8 cellular contexts compared by ENCODE assay signal in genomic region chr1:235866207-235866912, GRCh38. TPM values are rescaled to one million over a fixed set of nuclear protein-coding genes. Genes with fewer than 3 reads are reported as not detected.
DNase-seq lines count a peak whose midpoint lies in the region; ATAC-seq and TF ChIP-seq lines count a peak whose summit lies in the region.

A gene with protein sequence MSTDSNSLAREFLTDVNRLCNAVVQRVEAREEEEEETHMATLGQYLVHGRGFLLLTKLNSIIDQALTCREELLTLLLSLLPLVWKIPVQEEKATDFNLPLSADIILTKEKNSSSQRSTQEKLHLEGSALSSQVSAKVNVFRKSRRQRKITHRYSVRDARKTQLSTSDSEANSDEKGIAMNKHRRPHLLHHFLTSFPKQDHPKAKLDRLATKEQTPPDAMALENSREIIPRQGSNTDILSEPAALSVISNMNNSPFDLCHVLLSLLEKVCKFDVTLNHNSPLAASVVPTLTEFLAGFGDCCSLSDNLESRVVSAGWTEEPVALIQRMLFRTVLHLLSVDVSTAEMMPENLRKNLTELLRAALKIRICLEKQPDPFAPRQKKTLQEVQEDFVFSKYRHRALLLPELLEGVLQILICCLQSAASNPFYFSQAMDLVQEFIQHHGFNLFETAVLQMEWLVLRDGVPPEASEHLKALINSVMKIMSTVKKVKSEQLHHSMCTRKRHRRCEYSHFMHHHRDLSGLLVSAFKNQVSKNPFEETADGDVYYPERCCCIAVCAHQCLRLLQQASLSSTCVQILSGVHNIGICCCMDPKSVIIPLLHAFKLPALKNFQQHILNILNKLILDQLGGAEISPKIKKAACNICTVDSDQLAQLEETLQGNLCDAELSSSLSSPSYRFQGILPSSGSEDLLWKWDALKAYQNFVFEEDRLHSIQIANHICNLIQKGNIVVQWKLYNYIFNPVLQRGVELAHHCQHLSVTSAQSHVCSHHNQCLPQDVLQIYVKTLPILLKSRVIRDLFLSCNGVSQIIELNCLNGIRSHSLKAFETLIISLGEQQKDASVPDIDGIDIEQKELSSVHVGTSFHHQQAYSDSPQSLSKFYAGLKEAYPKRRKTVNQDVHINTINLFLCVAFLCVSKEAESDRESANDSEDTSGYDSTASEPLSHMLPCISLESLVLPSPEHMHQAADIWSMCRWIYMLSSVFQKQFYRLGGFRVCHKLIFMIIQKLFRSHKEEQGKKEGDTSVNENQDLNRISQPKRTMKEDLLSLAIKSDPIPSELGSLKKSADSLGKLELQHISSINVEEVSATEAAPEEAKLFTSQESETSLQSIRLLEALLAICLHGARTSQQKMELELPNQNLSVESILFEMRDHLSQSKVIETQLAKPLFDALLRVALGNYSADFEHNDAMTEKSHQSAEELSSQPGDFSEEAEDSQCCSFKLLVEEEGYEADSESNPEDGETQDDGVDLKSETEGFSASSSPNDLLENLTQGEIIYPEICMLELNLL (N-terminal part only) (minus strand): TSS chr1:235866906. CDS start chr1:235830417, 36,489 bp downstream.

- peak within 1 kb of the TSS; percentile 87 for H3K4me3 ChIP-seq in fibroblast of the aortic adventitia (ENCODE audit: low read depth, low read length)
- H3K4me3 ChIP-seq in tibial nerve = peak within 1 kb of the TSS; percentile 81 to 100 (median 92)

- 0 to 1% methylated on average over 19 to 22 of the region's 71 CpGs for WGBS in tibial nerve, 2 donors

- DNase-seq in CD14-positive monocyte (ENCODE audit: low spot score) (peak; percentile 58), OCI-M1 (lab: John Stamatoyannopoulos, UW) (peak; percentile 83), fibroblast of the aortic adventitia (ENCODE audit: low read depth) (peak; percentile 37), nephron progenitor cell (no peak), tibial nerve (ENCODE audit: low spot score in 2 of 2) (peak; percentile 26 to 45)
- peak; percentile 20 to 31 for DNase-seq in activated T-helper 1 cell treated with anti-CD3 and anti-CD28 coated beads, Interleukin-2, amount 50 U/mL, for 16 hours (ENCODE audit: low read depth in 1 of 2, low spot score in 1 of 2)

- H3K36me3 Mint-ChIP-seq in CD14-positive monocyte (peaks cover 18 to 25% of the 10 kb centered on the region in 2 donors), nephron progenitor cell (ENCODE audit: low read depth) (no peaks in the 10 kb centered on the region)

- intact Hi-C loops in CD14-positive monocyte (cut with micrococcal nuclease) = loop anchor here in 1 of 2 donors (2.0 to 5.0 kb wide), 4 partner anchors 34 to 106 kb away; no protein-coding TSS in a partner anchor

- no peaks in the 10 kb centered on the region for H3K36me3 ChIP-seq in tibial nerve

- peak within 1 kb of the TSS; percentile 83 to 98 for H3K4me3 Mint-ChIP-seq in CD14-positive monocyte
- peak within 1 kb of the TSS; percentile 92 for H3K4me3 Mint-ChIP-seq in nephron progenitor cell

- peak within 1 kb of the TSS in 6 of 7 donors; percentile 96 to 99 (median 97) for H3K27ac Mint-ChIP-seq in CD14-positive monocyte
- H3K27ac Mint-ChIP-seq in nephron progenitor cell = peak within 1 kb of the TSS; percentile 95

- no peaks in the 10 kb centered on the region for H3K9me3 ChIP-seq in tibial nerve

- H3K4me1 Mint-ChIP-seq in CD14-positive monocyte = peaks cover 48% of the 10 kb centered on the region
- peaks cover 32% of the 10 kb centered on the region for H3K4me1 Mint-ChIP-seq in nephron progenitor cell

- ATAC-seq in GM19043 (IDR thresholded peaks at IDR 0.05; ENCODE audit: low read depth, unreplicated experiment) (peak; percentile 42), HG03342 (IDR thresholded peaks at IDR 0.05; ENCODE audit: unreplicated experiment) (peak; percentile 46)

- H3K27ac ChIP-seq in tibial nerve = peak within 1 kb of the TSS; percentile 92 to 97 (median 94)

- H3K4me1 ChIP-seq in tibial nerve = peaks cover 0 to 34% (median 14%) of the 10 kb centered on the region in 4 donors

- no peak for TF ChIP-seq POLR2A in tibial nerve (IDR thresholded peaks at IDR 0.05)

- H3K9me3 Mint-ChIP-seq in CD14-positive monocyte (no peaks in the 10 kb centered on the region), nephron progenitor cell (no peaks in the 10 kb centered on the region)

- no peak for TF ChIP-seq EP300 in tibial nerve (IDR thresholded peaks at IDR 0.05)

- TF ChIP-seq CTCF in CD14-positive monocyte (IDR thresholded peaks at IDR 0.05) = no peak
- peak; percentile 53 for TF ChIP-seq CTCF in fibroblast of the aortic adventitia (IDR thresholded peaks at IDR 0.05; ENCODE audit: insufficient read depth, low read length)
- TF ChIP-seq CTCF in nephron progenitor cell (IDR thresholded peaks at IDR 0.05) = no peak
- TF ChIP-seq CTCF in tibial nerve (IDR thresholded peaks at IDR 0.05) = peak; percentile 18 to 56 (median 43)

- no peaks in the 10 kb centered on the region for H3K27me3 Mint-ChIP-seq in CD14-positive monocyte (ENCODE audit: low read depth in 3 of 3)
- peaks cover 41% of the 10 kb centered on the region for H3K27me3 Mint-ChIP-seq in nephron progenitor cell (ENCODE audit: low read depth, poor library complexity)

- H3K27me3 ChIP-seq in tibial nerve = no peaks in the 10 kb centered on the region

RNA-seq across cellular contexts. Expression of the gene that starts here (rescaled TPM):
- polyA plus RNA-seq in CD14-positive monocyte = 10 to 100 TPM; 46.3 to 67.9 TPM
- total RNA-seq in fibroblast of the aortic adventitia (ENCODE audit: low replicate concordance) (28.1 and 30.4 TPM in 2 replicates), tibial nerve (10 to 100 TPM; 48.0 to 62.8 (median 61.0) TPM)

Comparison
In these comparisons a context has a peak if more than half of its experiments do, and no peak if none do; other contexts are left out.
1. CTCF ChIP-seq: peak in fibroblast of the aortic adventitia (single experiment) and tibial nerve (5 of 5); none in CD14-positive monocyte (single experiment) and nephron progenitor cell (single experiment).